1 cellular context compared by ENCODE assay signal in the genomic region with DNA sequence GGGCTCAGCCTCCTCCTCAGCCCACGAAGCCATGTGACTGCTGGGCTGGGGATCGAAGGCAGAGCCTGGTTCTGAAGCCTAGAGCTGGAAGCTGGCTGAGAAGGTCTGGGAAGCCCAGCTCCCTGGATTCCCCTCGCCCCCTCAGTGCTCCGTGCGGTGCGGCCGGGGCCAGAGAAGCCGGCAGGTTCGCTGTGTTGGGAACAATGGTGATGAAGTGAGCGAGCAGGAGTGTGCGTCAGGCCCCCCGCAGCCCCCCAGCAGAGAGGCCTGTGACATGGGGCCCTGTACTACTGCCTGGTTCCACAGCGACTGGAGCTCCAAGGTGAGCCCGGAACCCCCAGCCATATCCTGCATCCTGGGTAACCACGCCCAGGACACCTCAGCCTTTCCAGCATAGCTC.
TF ChIP-seq lines count a peak whose summit lies in the region.

No MANE protein-coding gene starts in this region.

TF ChIP-seq in H1, 55 proteins besides CTCF, POLR2A, EP300 and RAD21:
- TF ChIP-seq GABPA (IDR thresholded peaks at IDR 0.05; ENCODE audit: borderline replicate concordance, insufficient read depth, low read length) (no peak), FOSL1 (IDR thresholded peaks at IDR 0.05; ENCODE audit: insufficient read depth, low read depth, low read length) (no peak), RBBP5 (IDR thresholded peaks at IDR 0.05; ENCODE audit: borderline replicate concordance, low read depth, low read length) (no peak), JUND (IDR thresholded peaks at IDR 0.05; ENCODE audit: low read length) (no peak), RFX5 (IDR thresholded peaks at IDR 0.05; ENCODE audit: borderline replicate concordance, low read depth, low read length) (no peak), BRCA1 (IDR thresholded peaks at IDR 0.05; ENCODE audit: low read depth, low read length) (no peak), TAF7 (optimal IDR thresholded peaks at IDR 0.05; ENCODE audit: borderline replicate concordance, low read depth, low read length) (no peak), SP1 (IDR thresholded peaks at IDR 0.05; ENCODE audit: low read depth, low read length) (no peak), EZH2 (IDR thresholded peaks at IDR 0.05; ENCODE audit: low read depth, low read length, severe bottlenecking) (no peak), NANOG (IDR thresholded peaks at IDR 0.05; ENCODE audit: insufficient read depth, low read depth, low read length, poor library complexity, severe bottlenecking) (no peak), CEBPB (IDR thresholded peaks at IDR 0.05; ENCODE audit: low read depth, low read length) (no peak), SIN3A (conservative IDR thresholded peaks at IDR 0.05 in 1 of 2, IDR thresholded peaks at IDR 0.05 in 1 of 2; ENCODE audit: low read depth in 1 of 2, low read length in 2 of 2) (no peak), ZNF274 (IDR thresholded peaks at IDR 0.05; ENCODE audit: borderline replicate concordance, extremely low read depth, low read length) (no peak), RNF2 (IDR thresholded peaks at IDR 0.05; ENCODE audit: borderline replicate concordance, low read depth, low read length, missing control alignments, poor library complexity, severe bottlenecking) (no peak), CHD1 (IDR thresholded peaks at IDR 0.05; ENCODE audit: low read depth, low read length) (no peak), KDM1A (IDR thresholded peaks at IDR 0.05; ENCODE audit: borderline replicate concordance, low read length) (no peak)
- TF ChIP-seq, protein P1, sequence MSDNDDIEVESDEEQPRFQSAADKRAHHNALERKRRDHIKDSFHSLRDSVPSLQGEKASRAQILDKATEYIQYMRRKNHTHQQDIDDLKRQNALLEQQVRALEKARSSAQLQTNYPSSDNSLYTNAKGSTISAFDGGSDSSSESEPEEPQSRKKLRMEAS (IDR thresholded peaks at IDR 0.05), result no peak
- TF ChIP-seq, protein P2, sequence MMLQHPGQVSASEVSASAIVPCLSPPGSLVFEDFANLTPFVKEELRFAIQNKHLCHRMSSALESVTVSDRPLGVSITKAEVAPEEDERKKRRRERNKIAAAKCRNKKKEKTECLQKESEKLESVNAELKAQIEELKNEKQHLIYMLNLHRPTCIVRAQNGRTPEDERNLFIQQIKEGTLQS (IDR thresholded peaks at IDR 0.05; ENCODE audit: insufficient read depth, low read depth, low read length), result no peak
- TF ChIP-seq, protein P3, sequence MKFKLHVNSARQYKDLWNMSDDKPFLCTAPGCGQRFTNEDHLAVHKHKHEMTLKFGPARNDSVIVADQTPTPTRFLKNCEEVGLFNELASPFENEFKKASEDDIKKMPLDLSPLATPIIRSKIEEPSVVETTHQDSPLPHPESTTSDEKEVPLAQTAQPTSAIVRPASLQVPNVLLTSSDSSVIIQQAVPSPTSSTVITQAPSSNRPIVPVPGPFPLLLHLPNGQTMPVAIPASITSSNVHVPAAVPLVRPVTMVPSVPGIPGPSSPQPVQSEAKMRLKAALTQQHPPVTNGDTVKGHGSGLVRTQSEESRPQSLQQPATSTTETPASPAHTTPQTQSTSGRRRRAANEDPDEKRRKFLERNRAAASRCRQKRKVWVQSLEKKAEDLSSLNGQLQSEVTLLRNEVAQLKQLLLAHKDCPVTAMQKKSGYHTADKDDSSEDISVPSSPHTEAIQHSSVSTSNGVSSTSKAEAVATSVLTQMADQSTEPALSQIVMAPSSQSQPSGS (IDR thresholded peaks at IDR 0.05; ENCODE audit: low read length), result no peak
- TF ChIP-seq, protein P4, sequence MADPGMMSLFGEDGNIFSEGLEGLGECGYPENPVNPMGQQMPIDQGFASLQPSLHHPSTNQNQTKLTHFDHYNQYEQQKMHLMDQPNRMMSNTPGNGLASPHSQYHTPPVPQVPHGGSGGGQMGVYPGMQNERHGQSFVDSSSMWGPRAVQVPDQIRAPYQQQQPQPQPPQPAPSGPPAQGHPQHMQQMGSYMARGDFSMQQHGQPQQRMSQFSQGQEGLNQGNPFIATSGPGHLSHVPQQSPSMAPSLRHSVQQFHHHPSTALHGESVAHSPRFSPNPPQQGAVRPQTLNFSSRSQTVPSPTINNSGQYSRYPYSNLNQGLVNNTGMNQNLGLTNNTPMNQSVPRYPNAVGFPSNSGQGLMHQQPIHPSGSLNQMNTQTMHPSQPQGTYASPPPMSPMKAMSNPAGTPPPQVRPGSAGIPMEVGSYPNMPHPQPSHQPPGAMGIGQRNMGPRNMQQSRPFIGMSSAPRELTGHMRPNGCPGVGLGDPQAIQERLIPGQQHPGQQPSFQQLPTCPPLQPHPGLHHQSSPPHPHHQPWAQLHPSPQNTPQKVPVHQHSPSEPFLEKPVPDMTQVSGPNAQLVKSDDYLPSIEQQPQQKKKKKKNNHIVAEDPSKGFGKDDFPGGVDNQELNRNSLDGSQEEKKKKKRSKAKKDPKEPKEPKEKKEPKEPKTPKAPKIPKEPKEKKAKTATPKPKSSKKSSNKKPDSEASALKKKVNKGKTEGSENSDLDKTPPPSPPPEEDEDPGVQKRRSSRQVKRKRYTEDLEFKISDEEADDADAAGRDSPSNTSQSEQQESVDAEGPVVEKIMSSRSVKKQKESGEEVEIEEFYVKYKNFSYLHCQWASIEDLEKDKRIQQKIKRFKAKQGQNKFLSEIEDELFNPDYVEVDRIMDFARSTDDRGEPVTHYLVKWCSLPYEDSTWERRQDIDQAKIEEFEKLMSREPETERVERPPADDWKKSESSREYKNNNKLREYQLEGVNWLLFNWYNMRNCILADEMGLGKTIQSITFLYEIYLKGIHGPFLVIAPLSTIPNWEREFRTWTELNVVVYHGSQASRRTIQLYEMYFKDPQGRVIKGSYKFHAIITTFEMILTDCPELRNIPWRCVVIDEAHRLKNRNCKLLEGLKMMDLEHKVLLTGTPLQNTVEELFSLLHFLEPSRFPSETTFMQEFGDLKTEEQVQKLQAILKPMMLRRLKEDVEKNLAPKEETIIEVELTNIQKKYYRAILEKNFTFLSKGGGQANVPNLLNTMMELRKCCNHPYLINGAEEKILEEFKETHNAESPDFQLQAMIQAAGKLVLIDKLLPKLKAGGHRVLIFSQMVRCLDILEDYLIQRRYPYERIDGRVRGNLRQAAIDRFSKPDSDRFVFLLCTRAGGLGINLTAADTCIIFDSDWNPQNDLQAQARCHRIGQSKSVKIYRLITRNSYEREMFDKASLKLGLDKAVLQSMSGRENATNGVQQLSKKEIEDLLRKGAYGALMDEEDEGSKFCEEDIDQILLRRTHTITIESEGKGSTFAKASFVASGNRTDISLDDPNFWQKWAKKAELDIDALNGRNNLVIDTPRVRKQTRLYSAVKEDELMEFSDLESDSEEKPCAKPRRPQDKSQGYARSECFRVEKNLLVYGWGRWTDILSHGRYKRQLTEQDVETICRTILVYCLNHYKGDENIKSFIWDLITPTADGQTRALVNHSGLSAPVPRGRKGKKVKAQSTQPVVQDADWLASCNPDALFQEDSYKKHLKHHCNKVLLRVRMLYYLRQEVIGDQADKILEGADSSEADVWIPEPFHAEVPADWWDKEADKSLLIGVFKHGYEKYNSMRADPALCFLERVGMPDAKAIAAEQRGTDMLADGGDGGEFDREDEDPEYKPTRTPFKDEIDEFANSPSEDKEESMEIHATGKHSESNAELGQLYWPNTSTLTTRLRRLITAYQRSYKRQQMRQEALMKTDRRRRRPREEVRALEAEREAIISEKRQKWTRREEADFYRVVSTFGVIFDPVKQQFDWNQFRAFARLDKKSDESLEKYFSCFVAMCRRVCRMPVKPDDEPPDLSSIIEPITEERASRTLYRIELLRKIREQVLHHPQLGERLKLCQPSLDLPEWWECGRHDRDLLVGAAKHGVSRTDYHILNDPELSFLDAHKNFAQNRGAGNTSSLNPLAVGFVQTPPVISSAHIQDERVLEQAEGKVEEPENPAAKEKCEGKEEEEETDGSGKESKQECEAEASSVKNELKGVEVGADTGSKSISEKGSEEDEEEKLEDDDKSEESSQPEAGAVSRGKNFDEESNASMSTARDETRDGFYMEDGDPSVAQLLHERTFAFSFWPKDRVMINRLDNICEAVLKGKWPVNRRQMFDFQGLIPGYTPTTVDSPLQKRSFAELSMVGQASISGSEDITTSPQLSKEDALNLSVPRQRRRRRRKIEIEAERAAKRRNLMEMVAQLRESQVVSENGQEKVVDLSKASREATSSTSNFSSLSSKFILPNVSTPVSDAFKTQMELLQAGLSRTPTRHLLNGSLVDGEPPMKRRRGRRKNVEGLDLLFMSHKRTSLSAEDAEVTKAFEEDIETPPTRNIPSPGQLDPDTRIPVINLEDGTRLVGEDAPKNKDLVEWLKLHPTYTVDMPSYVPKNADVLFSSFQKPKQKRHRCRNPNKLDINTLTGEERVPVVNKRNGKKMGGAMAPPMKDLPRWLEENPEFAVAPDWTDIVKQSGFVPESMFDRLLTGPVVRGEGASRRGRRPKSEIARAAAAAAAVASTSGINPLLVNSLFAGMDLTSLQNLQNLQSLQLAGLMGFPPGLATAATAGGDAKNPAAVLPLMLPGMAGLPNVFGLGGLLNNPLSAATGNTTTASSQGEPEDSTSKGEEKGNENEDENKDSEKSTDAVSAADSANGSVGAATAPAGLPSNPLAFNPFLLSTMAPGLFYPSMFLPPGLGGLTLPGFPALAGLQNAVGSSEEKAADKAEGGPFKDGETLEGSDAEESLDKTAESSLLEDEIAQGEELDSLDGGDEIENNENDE (IDR thresholded peaks at IDR 0.05; ENCODE audit: insufficient replicate concordance, low read length), result no peak
